9 cellular contexts compared by ENCODE assay signal in the genomic region with DNA sequence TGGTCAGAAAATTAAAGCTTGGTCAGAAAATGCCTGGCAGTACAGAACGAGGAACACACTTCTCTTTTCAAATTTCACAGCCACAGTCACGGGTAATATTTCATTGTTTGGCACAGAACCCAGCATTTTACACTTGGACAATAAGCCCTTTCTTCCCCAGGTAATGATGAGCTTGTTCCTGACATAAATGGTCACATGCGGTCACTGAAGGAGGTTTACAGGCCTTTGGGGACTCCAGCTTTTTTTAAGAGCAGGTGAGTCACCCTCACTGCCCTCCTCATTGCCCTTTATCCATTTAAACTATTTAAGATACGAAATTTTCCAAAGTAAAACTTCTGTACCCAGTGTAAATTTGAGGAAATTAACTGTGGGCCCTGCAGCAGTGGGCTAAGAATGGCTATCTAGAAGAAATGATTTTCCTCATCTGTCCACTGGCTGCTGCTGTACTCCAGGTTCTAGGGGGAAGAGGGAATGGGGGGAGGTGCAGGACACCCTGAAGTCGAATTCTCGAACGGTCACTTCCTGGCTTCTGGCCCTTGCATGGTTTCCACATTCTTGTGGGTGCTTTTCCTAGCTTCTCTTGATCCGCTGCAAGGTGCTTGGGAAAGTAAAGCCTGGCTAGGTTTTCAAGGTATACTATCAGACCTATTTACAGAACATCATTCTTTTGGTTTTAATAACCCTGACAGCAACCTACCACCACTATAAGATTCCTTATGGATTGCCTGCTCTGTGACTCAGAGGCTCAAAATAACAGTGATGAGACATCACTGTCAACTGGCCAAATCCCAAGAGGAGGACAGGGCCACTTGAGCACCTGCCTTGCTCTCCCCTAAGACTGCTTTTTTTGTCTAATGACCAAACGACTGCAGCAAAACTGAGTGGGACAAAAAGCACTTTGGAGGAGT.
DNase-seq lines count a peak whose midpoint lies in the region; ATAC-seq and TF ChIP-seq lines count a peak whose summit lies in the region.
"Had no signal": no experiment of that assay in that cellular context is flagged by ENCODE, and none has a peak within 500 bp of the region (broad histone marks: within the 10 kb centered on the region; RNA-seq: fewer than 3 reads in every experiment).

No MANE protein-coding gene starts in this region.

- DNase-seq in COLO829 (ENCODE audit: low spot score) (peak; percentile 72), NCI-H1105 (lab: John Stamatoyannopoulos, UW) (peak; percentile 39), astrocyte of the spinal cord (ENCODE audit: low read depth, low spot score) (peak; percentile 55), left kidney (ENCODE audit: low read depth, low spot score) (peak; percentile 5), activated gamma-delta T cell (lab: John Stamatoyannopoulos, UW) (no peak), NCI-H510A treated with DMSO at 0.1 percent for 48 hours (lab: John Stamatoyannopoulos, UW) (no peak), HT-29 (ENCODE audit: low spot score) (no peak)
- DNase-seq in activated T-cell treated with anti-CD3 and anti-CD28 coated beads, Interleukin-2, amount 50 U/mL, for 72 hours = no peak
- DNase-seq: midbrain had no signal

- no peaks in the 10 kb centered on the region for H3K4me1 Mint-ChIP-seq in activated T-cell treated with anti-CD3 and anti-CD28 coated beads, Interleukin-2, amount 50 U/mL, for 72 hours (ENCODE audit: low read depth)

- peaks cover 2 to 20% of the 10 kb centered on the region in 2 donors for H3K36me3 Mint-ChIP-seq in activated T-cell treated with anti-CD3 and anti-CD28 coated beads, Interleukin-2, amount 50 U/mL, for 72 hours (ENCODE audit: insufficient read depth in 2 of 2)

- H3K27ac Mint-ChIP-seq in activated T-cell treated with anti-CD3 and anti-CD28 coated beads, Interleukin-2, amount 50 U/mL, for 72 hours = no peak overlapping the region

- in situ Hi-C loops in astrocyte of the spinal cord (cut with HindIII; ENCODE audit: low sequenced_read_pairs) = no loop called here

- no peak overlapping the region for H3K4me3 Mint-ChIP-seq in activated T-cell treated with anti-CD3 and anti-CD28 coated beads, Interleukin-2, amount 50 U/mL, for 72 hours

- TF ChIP-seq CTCF in astrocyte of the spinal cord (IDR thresholded peaks at IDR 0.05; ENCODE audit: low read depth, low read length) = no peak

- no peaks in the 10 kb centered on the region for H3K9me3 Mint-ChIP-seq in activated T-cell treated with anti-CD3 and anti-CD28 coated beads, Interleukin-2, amount 50 U/mL, for 72 hours

- no peak overlapping the region for H3K4me3 ChIP-seq in astrocyte of the spinal cord (ENCODE audit: low read depth, low read length)

- no peak for ATAC-seq in activated T-cell treated with anti-CD3 and anti-CD28 coated beads, Interleukin-2, amount 50 U/mL, for 72 hours (replicated peaks in 1 of 2)

- H3K27me3 Mint-ChIP-seq in activated T-cell treated with anti-CD3 and anti-CD28 coated beads, Interleukin-2, amount 50 U/mL, for 72 hours (ENCODE audit: low read depth) = no peaks in the 10 kb centered on the region

Comparison
In these comparisons a context has a peak if more than half of its experiments do, and no peak if none do; other contexts are left out.
1. DNase-seq: peak in COLO829 (single experiment), NCI-H1105 (single experiment), astrocyte of the spinal cord (single experiment) and left kidney (single experiment); none in activated gamma-delta T cell (single experiment), NCI-H510A treated with DMSO at 0.1 percent for 48 hours (single experiment), activated T-cell treated with anti-CD3 and anti-CD28 coated beads, Interleukin-2, amount 50 U/mL, for 72 hours (0 of 2) and HT-29 (single experiment).